Comparison of ENCODE assay signal across 8 cellular contexts in genomic region chr17:44533533-44534246, GRCh38. TPM values are rescaled to one million over a fixed set of nuclear protein-coding genes. Genes with fewer than 3 reads are reported as not detected.
DNase-seq lines count a peak whose midpoint lies in the region; ATAC-seq and TF ChIP-seq lines count a peak whose summit lies in the region.

No MANE protein-coding gene starts in this region.

- peak overlapping the region; percentile 6; the same call in 1 of the 2 replicates for H3K4me3 ChIP-seq in BJ (ENCODE audit: low read depth, low read length)

- no peaks in the 10 kb centered on the region for H3K36me3 ChIP-seq in BJ (ENCODE audit: control insufficient read depth, insufficient read depth, low read length)

- CTCF ChIA-PET in BJ (lab: Yijun Ruan, JAX): interaction anchor here (0.6 to 7.2 kb wide), 33 partner anchors 8 to 244 kb away, joined by 3 to 151 read pairs (median 5); partner anchors contain the start of gene FZD2

- H3K27me3 Mint-ChIP-seq in HFFc6 (ENCODE audit: insufficient read depth): no peaks in the 10 kb centered on the region
- H3K27me3 Mint-ChIP-seq in central memory CD8-positive, alpha-beta T cell: peaks cover 14% of the 10 kb centered on the region

- TF ChIP-seq CTCF in BJ (IDR thresholded peaks at IDR 0.05; ENCODE audit: insufficient read depth, low read depth, low read length) (peak; percentile 96), HFFc6 (IDR thresholded peaks at IDR 0.05) (peak; percentile 100)

- H3K4me3 Mint-ChIP-seq in HFFc6: peak overlapping the region; percentile 78
- no peak overlapping the region for H3K4me3 Mint-ChIP-seq in central memory CD8-positive, alpha-beta T cell

- ATAC-seq in central memory CD8-positive, alpha-beta T cell (replicated peaks; ENCODE audit: extremely low read depth, poor library complexity, severe bottlenecking): peak; percentile 85
- ATAC-seq in HG03039 (IDR thresholded peaks at IDR 0.05; ENCODE audit: unreplicated experiment): no peak

- DNase-seq in BJ (ENCODE audit: low read depth): no peak
- DNase-seq in HFFc6: peak; percentile 80
- peak; percentile 47 for DNase-seq in NCI-H446 treated with DMSO at 0.1 percent for 48 hours (lab: John Stamatoyannopoulos, UW)
- DNase-seq in activated CD4-positive, alpha-beta T cell treated with anti-CD3 and anti-CD28 coated beads for 1 hour: peak; percentile 76
- peak; percentile 73 to 85 for DNase-seq in central memory CD8-positive, alpha-beta T cell (ENCODE audit: low spot score in 2 of 2)
- DNase-seq in left kidney (ENCODE audit: low read depth, low spot score): peak; percentile 97
- DNase-seq in stimulated activated CD4-positive, alpha-beta T cell treated with anti-CD3 and anti-CD28 coated beads, Interleukin-1b, Interleukin-23, amount 100 ng/mL, for 48 hours: peak; percentile 86

- H3K4me1 Mint-ChIP-seq in HFFc6 (ENCODE audit: low read depth): peaks cover 31% of the 10 kb centered on the region
- H3K4me1 Mint-ChIP-seq in central memory CD8-positive, alpha-beta T cell: peaks cover 10% of the 10 kb centered on the region

- H3K36me3 Mint-ChIP-seq in HFFc6 (ENCODE audit: low read depth): no peaks in the 10 kb centered on the region
- peaks cover 2% of the 10 kb centered on the region for H3K36me3 Mint-ChIP-seq in central memory CD8-positive, alpha-beta T cell (ENCODE audit: insufficient read depth)

- no peaks in the 10 kb centered on the region for H3K9me3 Mint-ChIP-seq in HFFc6
- H3K9me3 Mint-ChIP-seq in central memory CD8-positive, alpha-beta T cell: no peaks in the 10 kb centered on the region

- peak overlapping the region; percentile 88 for H3K27ac Mint-ChIP-seq in HFFc6
- H3K27ac Mint-ChIP-seq in central memory CD8-positive, alpha-beta T cell (ENCODE audit: low read depth): peak overlapping the region; percentile 57

- POLR2A ChIA-PET in BJ (lab: Charles Lee): interaction anchor here (0.8 kb wide), 1 partner anchor 77 kb away, joined by 4 read pairs; no protein-coding TSS in a partner anchor

- H3K27me3 ChIP-seq in BJ (ENCODE audit: control insufficient read depth, insufficient read depth, low read length): no peaks in the 10 kb centered on the region

RNA-seq across cellular contexts. Expression of gene FZD2, which starts 23.6 kb away (rescaled TPM):
- polyA plus RNA-seq in BJ (2011; rRNA removed): 57.1 and 93.1 TPM in 2 replicates
- 95.2 and 116 TPM in 2 replicates for polyA minus RNA-seq in BJ (2011; rRNA and poly(A)+ RNA removed)
- total RNA-seq in HFFc6 (2021; fragmentation: NEBNext Ultra II Directional; extraction: Animal tissue kit (Norgen Biotek cat#: 25700)): 100 to 1,000 TPM in 1 of 6 experiments, 10 to 100 TPM in 5; 76.4 to 103 (median 92.8) TPM

RNA-seq across cellular contexts. Expression of gene GPATCH8, which starts 30.5 kb away (rescaled TPM):
- 12.4 and 13.7 TPM in 2 replicates for polyA plus RNA-seq in BJ (2011; rRNA removed)
- 13.8 and 14.1 TPM in 2 replicates for polyA minus RNA-seq in BJ (2011; rRNA and poly(A)+ RNA removed)
- total RNA-seq in HFFc6 (2021; fragmentation: NEBNext Ultra II Directional; extraction: Animal tissue kit (Norgen Biotek cat#: 25700)): 10 to 100 TPM; 23.4 to 30.0 (median 27.1) TPM
